8 cellular contexts compared by ENCODE assay signal in genomic region chr19:10332965-10333757, GRCh38.
DNase-seq lines count a peak whose midpoint lies in the region; ATAC-seq, FAIRE-seq and TF ChIP-seq lines count a peak whose summit lies in the region.

A gene with protein sequence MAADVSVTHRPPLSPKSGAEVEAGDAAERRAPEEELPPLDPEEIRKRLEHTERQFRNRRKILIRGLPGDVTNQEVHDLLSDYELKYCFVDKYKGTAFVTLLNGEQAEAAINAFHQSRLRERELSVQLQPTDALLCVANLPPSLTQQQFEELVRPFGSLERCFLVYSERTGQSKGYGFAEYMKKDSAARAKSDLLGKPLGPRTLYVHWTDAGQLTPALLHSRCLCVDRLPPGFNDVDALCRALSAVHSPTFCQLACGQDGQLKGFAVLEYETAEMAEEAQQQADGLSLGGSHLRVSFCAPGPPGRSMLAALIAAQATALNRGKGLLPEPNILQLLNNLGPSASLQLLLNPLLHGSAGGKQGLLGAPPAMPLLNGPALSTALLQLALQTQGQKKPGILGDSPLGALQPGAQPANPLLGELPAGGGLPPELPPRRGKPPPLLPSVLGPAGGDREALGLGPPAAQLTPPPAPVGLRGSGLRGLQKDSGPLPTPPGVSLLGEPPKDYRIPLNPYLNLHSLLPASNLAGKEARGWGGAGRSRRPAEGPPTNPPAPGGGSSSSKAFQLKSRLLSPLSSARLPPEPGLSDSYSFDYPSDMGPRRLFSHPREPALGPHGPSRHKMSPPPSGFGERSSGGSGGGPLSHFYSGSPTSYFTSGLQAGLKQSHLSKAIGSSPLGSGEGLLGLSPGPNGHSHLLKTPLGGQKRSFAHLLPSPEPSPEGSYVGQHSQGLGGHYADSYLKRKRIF (minus strand): TSS chr19:10333529. CDS start chr19:10333507, 22 bp downstream.

- H3K27ac Mint-ChIP-seq in nephron = peak within 1 kb of the TSS; percentile 95 to 96 (median 96)

- H3K4me3 ChIP-seq in MM.1S (ENCODE audit: low read length) = peak within 1 kb of the TSS; percentile 92

- H3K4me1 ChIP-seq in MM.1S (ENCODE audit: low read length) = 0 out of 2 replicates have a peak, but pooled peaks cover 3% of the 10 kb centered on the region

- no peaks in the 10 kb centered on the region for H3F3A ChIP-seq in MM.1S (ENCODE audit: insufficient read depth, low read length)

- peak; percentile 96 for FAIRE-seq in G401.6 (lab: Jason Lieb, UNC)

- peaks cover 25% of the 10 kb centered on the region for H3K4me1 Mint-ChIP-seq in nephron

- H3K9me3 ChIP-seq in MM.1S (replicated peaks; ENCODE audit: insufficient read depth, low read length) = no peaks in the 10 kb centered on the region

- DNase-seq in HCEC 1CT = peak; percentile 97
- peak; percentile 98 for DNase-seq in MM.1S
- DNase-seq in SHP77 treated with DMSO at 0.1 percent for 48 hours (lab: John Stamatoyannopoulos, UW) = peak; percentile 81
- peak; percentile 97 for DNase-seq in activated effector memory CD4-positive, alpha-beta T cell treated with Interleukin-2 at 50 U/mL for 16 hours
- peak; percentile 94 for DNase-seq in fibroblast of peridontal ligament (ENCODE audit: extremely low read depth)
- peak; percentile 99 for DNase-seq in stimulated activated naive CD8-positive, alpha-beta T cell treated with anti-CD3 and anti-CD28 coated beads, Interleukin-15, Interleukin-2, amounts not matched to agents 100 U/mL and 50 U/mL, for 24 hours

- peaks cover 3% of the 10 kb centered on the region; the same call in 1 of the 2 replicates for H3K36me3 ChIP-seq in MM.1S (replicated peaks; ENCODE audit: insufficient read depth, low read length)

- H4K20me1 ChIP-seq in MM.1S (ENCODE audit: insufficient read depth, low read length) = no peaks in the 10 kb centered on the region

- no peaks in the 10 kb centered on the region for H3K27me3 Mint-ChIP-seq in nephron (ENCODE audit: low read depth)

- H3K4me2 ChIP-seq in MM.1S (ENCODE audit: low read depth, low read length) = peak within 1 kb of the TSS; percentile 80

- H3K4me3 Mint-ChIP-seq in nephron = peak within 1 kb of the TSS; percentile 95 to 99 (median 97)

- H3K27ac ChIP-seq in MM.1S (ENCODE audit: low read length) = peak within 1 kb of the TSS; percentile 69; the same call in 1 of the 2 replicates

- H2AFZ ChIP-seq in MM.1S (ENCODE audit: low read length) = peak within 1 kb of the TSS; percentile 76

- H3K36me3 Mint-ChIP-seq in nephron (ENCODE audit: low read depth) = peaks cover 11% of the 10 kb centered on the region

- H3K9ac ChIP-seq in MM.1S (ENCODE audit: low read length) = peak within 1 kb of the TSS; percentile 91

- H3K9me3 Mint-ChIP-seq in nephron = no peaks in the 10 kb centered on the region

- no peaks in the 10 kb centered on the region for H3K9me2 ChIP-seq in MM.1S (replicated peaks; ENCODE audit: insufficient read depth, low read length)

- peak; percentile 94 for ATAC-seq in stimulated activated naive CD8-positive, alpha-beta T cell treated with anti-CD3 and anti-CD28 coated beads, Interleukin-15, Interleukin-2, amounts not matched to agents 100 U/mL and 50 U/mL, for 24 hours

- peaks cover 69% of the 10 kb centered on the region for H3K79me2 ChIP-seq in MM.1S (ENCODE audit: low read length)

- H3K27me3 ChIP-seq in MM.1S (replicated peaks; ENCODE audit: insufficient read depth, low read length) = no peaks in the 10 kb centered on the region

- TF ChIP-seq CTCF in MM.1S (IDR thresholded peaks at IDR 0.05; ENCODE audit: low read length) = no peak
- TF ChIP-seq CTCF in nephron (IDR thresholded peaks at IDR 0.05; ENCODE audit: unreplicated experiment in 3 of 3) = no peak

Comparison
In these comparisons a context has a peak if more than half of its experiments do, and no peak if none do; other contexts are left out.
1. Peak in every context shown above with its lines: DNase-seq, ATAC-seq, H3K4me3 ChIP-seq and H3K27ac ChIP-seq.